Comparison of ENCODE assay signal across 8 cellular contexts in genomic region chr10:29409241-29410051, GRCh38.
DNase-seq lines count a peak whose midpoint lies in the region; ATAC-seq and FAIRE-seq lines count a peak whose summit lies in the region.

No MANE protein-coding gene starts in this region.

- no peaks in the 10 kb centered on the region for H3K36me3 ChIP-seq in CD4-positive, CD25-positive, alpha-beta regulatory T cell (ENCODE audit: control insufficient read depth, insufficient read depth, low read length)
- no peaks in the 10 kb centered on the region for H3K36me3 ChIP-seq in NT2/D1 (ENCODE audit: insufficient read depth, insufficient read length, low read length)

- peak overlapping the region; percentile 92 to 98 (median 95) for H3K27ac Mint-ChIP-seq in CD4-positive, CD25-positive, alpha-beta regulatory T cell

- H3K4me3 ChIP-seq in CD4-positive, CD25-positive, alpha-beta regulatory T cell (ENCODE audit: low read depth, low read length): peak overlapping the region; percentile 87
- H3K4me3 ChIP-seq in NT2/D1 (ENCODE audit: insufficient read length, low read depth): peak overlapping the region; percentile 50

- FAIRE-seq in urothelium cell line (lab: Jason Lieb, UNC): peak; percentile 59

- no peaks in the 10 kb centered on the region for H3K9me3 Mint-ChIP-seq in CD4-positive, CD25-positive, alpha-beta regulatory T cell

- peak; percentile 60 for ATAC-seq in CD4-positive, CD25-positive, alpha-beta regulatory T cell (ENCODE audit: low read depth in 2 of 2)
- peak; percentile 75 for ATAC-seq in GM19372 (IDR thresholded peaks at IDR 0.05; ENCODE audit: low read depth, unreplicated experiment)
- peak; percentile 67 for ATAC-seq in HG03460 (IDR thresholded peaks at IDR 0.05; ENCODE audit: unreplicated experiment)

- peaks cover 8% of the 10 kb centered on the region for H3K4me1 ChIP-seq in CD4-positive, CD25-positive, alpha-beta regulatory T cell (ENCODE audit: control insufficient read depth, insufficient read depth, low read length, poor library complexity, severe bottlenecking)
- H3K4me1 ChIP-seq in NT2/D1 (ENCODE audit: insufficient read depth, insufficient read length): no peaks in the 10 kb centered on the region

- peak overlapping the region; percentile 75 for H3K9ac ChIP-seq in NT2/D1 (ENCODE audit: insufficient read length, low read depth)

- H3K27ac ChIP-seq in CD4-positive, CD25-positive, alpha-beta regulatory T cell (ENCODE audit: insufficient read depth, low read length, poor library complexity, severe bottlenecking): peak overlapping the region; percentile 34

- peak overlapping the region; percentile 96 to 100 (median 98) for H3K4me3 Mint-ChIP-seq in CD4-positive, CD25-positive, alpha-beta regulatory T cell

- no peaks in the 10 kb centered on the region for H3K27me3 Mint-ChIP-seq in CD4-positive, CD25-positive, alpha-beta regulatory T cell

- DNase-seq in CD4-positive, CD25-positive, alpha-beta regulatory T cell: peak in 2 of 3 donors; percentile 22 to 49
- DNase-seq in NT2/D1 (ENCODE audit: low read depth, low spot score) (no peak), fibroblast of the conjunctiva (ENCODE audit: low read depth) (peak; percentile 31), occipital lobe (lab: John Stamatoyannopoulos, UW) (peak; percentile 68), urothelium cell line (ENCODE audit: low spot score) (peak; percentile 89)
- peak; percentile 31 for DNase-seq in activated effector memory CD4-positive, alpha-beta T cell treated with Interleukin-2 at 50 U/mL for 16 hours

- peaks cover 18 to 41% (median 30%) of the 10 kb centered on the region in 4 donors for H3K4me1 Mint-ChIP-seq in CD4-positive, CD25-positive, alpha-beta regulatory T cell

- H3K27me3 ChIP-seq in CD4-positive, CD25-positive, alpha-beta regulatory T cell (ENCODE audit: control insufficient read depth, insufficient read depth, low read length): no peaks in the 10 kb centered on the region
- H3K27me3 ChIP-seq in NT2/D1 (ENCODE audit: insufficient read depth, insufficient read length): no peaks in the 10 kb centered on the region

- no peaks in the 10 kb centered on the region for H3K36me3 Mint-ChIP-seq in CD4-positive, CD25-positive, alpha-beta regulatory T cell

- no peaks in the 10 kb centered on the region for H3K9me3 ChIP-seq in CD4-positive, CD25-positive, alpha-beta regulatory T cell (ENCODE audit: control insufficient read depth in 2 of 2, low read length in 2 of 2)
- H3K9me3 ChIP-seq in NT2/D1 (ENCODE audit: insufficient read depth, low read length): peaks cover 50% of the 10 kb centered on the region
